ENCODE assay signal across 2 cellular contexts in genomic region chr14:27672047-27672446, GRCh38.
TF ChIP-seq lines count a peak whose summit lies in the region.

No MANE protein-coding gene starts in this region.

TF ChIP-seq in GM23338, 12 proteins besides CTCF, POLR2A, EP300 and RAD21:
- TF ChIP-seq ETS1 (IDR thresholded peaks at IDR 0.05) = no peak
- no peak for TF ChIP-seq JUNB (IDR thresholded peaks at IDR 0.05; ENCODE audit: unreplicated experiment)
- TF ChIP-seq ZNF114 (CRISPR knock-in tag; IDR thresholded peaks at IDR 0.05) = no peak
- TF ChIP-seq ZNF331 (CRISPR knock-in tag; IDR thresholded peaks at IDR 0.05; ENCODE audit: low read depth) = no peak
- no peak for TF ChIP-seq REST (IDR thresholded peaks at IDR 0.05; ENCODE audit: unreplicated experiment)
- no peak for TF ChIP-seq NANOG (IDR thresholded peaks at IDR 0.05; ENCODE audit: borderline replicate concordance)
- TF ChIP-seq CREB1 (CRISPR knock-in tag; IDR thresholded peaks at IDR 0.05; ENCODE audit: low read depth) = no peak
- no peak for TF ChIP-seq POLR2AphosphoS5 (IDR thresholded peaks at IDR 0.05; ENCODE audit: low read depth)
- no peak for TF ChIP-seq STAT1 (IDR thresholded peaks at IDR 0.05; ENCODE audit: unreplicated experiment)
- TF ChIP-seq EZH2phosphoT487 (IDR thresholded peaks at IDR 0.05; ENCODE audit: unreplicated experiment) = no peak
- TF ChIP-seq EZH2 (IDR thresholded peaks at IDR 0.05; ENCODE audit: low read depth, unreplicated experiment) = no peak
- TF ChIP-seq ZNF462 (CRISPR knock-in tag; IDR thresholded peaks at IDR 0.05) = no peak
TF ChIP-seq in GM23338: peak in this region for 0.

TF ChIP-seq in K562, 482 proteins besides CTCF, POLR2A, EP300 and RAD21 (continued from another document):
- peak; percentile 32; the same call in 1 of the 2 replicates for TF ChIP-seq CBFA2T3 (IDR thresholded peaks at IDR 0.05)
- TF ChIP-seq TCF3 (CRISPR knock-in tag; IDR thresholded peaks at IDR 0.05) = peak; percentile 23; the same call in 1 of the 2 replicates
- 0 out of 2 replicates have a peak, but pooled peaks have one; percentile 13 for TF ChIP-seq ARID1B (IDR thresholded peaks at IDR 0.05)
- no peak for TF ChIP-seq IRF2 (CRISPR knock-in tag; IDR thresholded peaks at IDR 0.05)
- peak; percentile 66; the same call in 1 of the 2 replicates for TF ChIP-seq ZBTB1 (CRISPR knock-in tag; IDR thresholded peaks at IDR 0.05; ENCODE audit: borderline replicate concordance, low read depth)
- 0 out of 4 replicates have a peak, but pooled peaks of 1 of the 2 experiments have one; percentile 26 for TF ChIP-seq KDM1A (IDR thresholded peaks at IDR 0.05)
- no peak for TF ChIP-seq RNF2 (IDR thresholded peaks at IDR 0.05)
- peak; percentile 85 for TF ChIP-seq TEAD2 (tag; IDR thresholded peaks at IDR 0.05)
- no peak for TF ChIP-seq ZBTB11 (CRISPR knock-in tag; IDR thresholded peaks at IDR 0.05)
- peak; percentile 53 for TF ChIP-seq TEAD4 (IDR thresholded peaks at IDR 0.05; ENCODE audit: low read length)
- no peak for TF ChIP-seq TEAD4 (CRISPR knock-in tag; IDR thresholded peaks at IDR 0.05; ENCODE audit: borderline replicate concordance)
